7 cellular contexts compared by ENCODE assay signal in the genomic region with DNA sequence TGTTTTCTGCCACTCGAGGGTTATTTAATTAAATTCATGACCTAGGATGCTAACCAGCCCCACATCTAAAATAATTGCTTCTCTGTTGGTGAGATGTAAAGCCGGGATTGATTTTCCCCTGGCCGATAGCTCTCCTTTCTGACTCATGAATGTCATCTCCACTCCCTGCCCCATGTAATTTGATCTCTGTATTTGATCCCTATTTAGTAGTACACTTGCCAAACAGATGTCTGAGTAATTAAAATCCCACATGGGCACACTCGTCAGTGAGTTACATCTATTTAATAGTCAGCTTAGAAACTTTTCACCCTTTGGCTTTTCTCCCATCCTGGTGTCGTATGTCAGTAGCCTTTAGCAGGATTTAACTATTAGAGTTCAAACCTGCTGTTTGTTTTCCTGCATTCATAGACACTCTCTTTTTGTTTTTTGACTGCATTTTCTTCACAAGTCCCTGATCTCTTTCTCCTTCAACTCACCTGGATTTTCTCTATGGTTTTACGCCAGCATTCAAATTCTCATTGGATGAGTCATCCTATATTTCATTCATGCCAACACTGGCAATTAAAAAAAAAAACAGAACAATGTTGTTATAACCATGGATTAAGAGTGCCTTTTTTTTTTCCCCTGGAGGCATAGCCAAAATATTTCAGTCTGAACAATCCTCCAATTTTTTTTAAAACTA.
DNase-seq lines count a peak whose midpoint lies in the region; ATAC-seq and TF ChIP-seq lines count a peak whose summit lies in the region.

No MANE protein-coding gene starts in this region.

- no peak for TF ChIP-seq CTCF in HCT116 (IDR thresholded peaks at IDR 0.05 in 2 of 3, conservative IDR thresholded peaks at IDR 0.05 in 1 of 3; ENCODE audit: borderline replicate concordance in 1 of 3, insufficient read depth in 1 of 3, low read depth in 2 of 3, low read length in 2 of 3)
- no peak for TF ChIP-seq CTCF in epithelial cell of esophagus (IDR thresholded peaks at IDR 0.05; ENCODE audit: insufficient read depth, low read depth, low read length, missing control alignments)

- H3K9ac ChIP-seq in HCT116 (ENCODE audit: low read length) (peak overlapping the region; percentile 55), skeletal muscle satellite cell (ENCODE audit: low read depth, low read length) (peak overlapping the region; percentile 16)

- H3K9me3 ChIP-seq in HCT116 (ENCODE audit: control insufficient read depth in 1 of 2, insufficient read depth in 1 of 2, low read depth in 1 of 2, low read length in 2 of 2) (no peaks in the 10 kb centered on the region), skeletal muscle satellite cell (replicated peaks; ENCODE audit: low read length) (no peaks in the 10 kb centered on the region)

- no peaks in the 10 kb centered on the region for H3K79me2 ChIP-seq in HCT116 (ENCODE audit: insufficient read depth, low read length)

- H3K4me3 ChIP-seq in HCT116 (replicated peaks in 1 of 2; ENCODE audit: low read depth in 1 of 2, low read length in 2 of 2) (peak overlapping the region; percentile 4 to 46; a peak in 3 of 4 replicates), epithelial cell of esophagus (ENCODE audit: low read length) (no peak overlapping the region), skeletal muscle satellite cell (ENCODE audit: low read length) (peak overlapping the region; percentile 13)

- H3K27me3 ChIP-seq in HCT116 (ENCODE audit: insufficient read depth, low read length) (no peaks in the 10 kb centered on the region), skeletal muscle satellite cell (ENCODE audit: control insufficient read depth, insufficient read depth, low read length) (no peaks in the 10 kb centered on the region)

- no peaks in the 10 kb centered on the region for H3K9me2 ChIP-seq in HCT116 (ENCODE audit: insufficient read depth)

- ATAC-seq in HCT116 (peak; percentile 80), GM18519 (IDR thresholded peaks at IDR 0.05; ENCODE audit: low FRiP score, unreplicated experiment) (no peak)

- TF ChIP-seq RAD21 in HCT116 (IDR thresholded peaks at IDR 0.05; ENCODE audit: low read depth), result no peak

- BruUV-seq in HCT116 (replicated peaks; lab: Mats Ljungman, UMichigan), result no TSS peak

- POLR2A ChIA-PET in HCT116 (lab: Charles Lee), result interaction anchor here (1.2 to 2.0 kb wide), 2 partner anchors 9 to 88 kb away, joined by 4 to 5 read pairs; no protein-coding TSS in a partner anchor

- no peak for TF ChIP-seq POLR2A in HCT116 (IDR thresholded peaks at IDR 0.05; ENCODE audit: borderline replicate concordance, extremely low read depth, insufficient read depth, insufficient read length)

- RAD21 ChIA-PET in HCT116 (lab: Charles Lee; ENCODE audit: low non-redundant PET in 1 of 2, low total read pairs in 2 of 2, uncharacterized antibody in 2 of 2, unreplicated experiment in 2 of 2), result no interaction called here

- intact Hi-C loops in HCT116 (cut with micrococcal nuclease), result loop anchor here (5.0 kb wide), 3 partner anchors 111 to 426 kb away; partner anchors contain the start of genes COMMD3 and DNAJC1

- H2AFZ ChIP-seq in HCT116 (ENCODE audit: low read depth, low read length, poor library complexity, severe bottlenecking), result peak overlapping the region; percentile 84

- no peaks in the 10 kb centered on the region for H4K20me1 ChIP-seq in HCT116 (ENCODE audit: insufficient read depth)

- H3K4me1 ChIP-seq in HCT116 (ENCODE audit: control insufficient read depth in 1 of 2, insufficient read depth in 2 of 2, low read length in 2 of 2), result peaks cover 44 to 63% of the 10 kb centered on the region in 2 experiments
- peaks cover 34% of the 10 kb centered on the region for H3K4me1 ChIP-seq in skeletal muscle satellite cell (ENCODE audit: control insufficient read depth, insufficient read depth, low read length)

- peak overlapping the region; percentile 80 for H3K4me2 ChIP-seq in HCT116 (ENCODE audit: low read length)
- peak overlapping the region; percentile 32 for H3K4me2 ChIP-seq in skeletal muscle satellite cell (ENCODE audit: low read length)

- CTCF ChIA-PET in HCT116 (lab: Charles Lee), result no interaction called here

- peak overlapping the region; percentile 92 for H3K27ac ChIP-seq in HCT116 (ENCODE audit: low read depth, low read length)

- peak; percentile 92 for DNase-seq in HCT116 (ENCODE audit: low read depth, low spot score)
- peak; percentile 58 to 92 for DNase-seq in NCI-H524 (lab: John Stamatoyannopoulos, UW)
- peak; percentile 88 for DNase-seq in epithelial cell of esophagus (ENCODE audit: low read depth)
- DNase-seq in SKM-1 (lab: John Stamatoyannopoulos, UW; ENCODE audit: unreplicated experiment), result no peak
- no peak for DNase-seq in activated effector memory CD4-positive, alpha-beta T cell treated with anti-CD3 and anti-CD28 coated beads, Interleukin-2, amount 50 U/mL, for 16 hours

- H3K36me3 ChIP-seq in HCT116 (ENCODE audit: control insufficient read depth in 1 of 2, insufficient read depth in 2 of 2, low read length in 2 of 2) (no peaks in the 10 kb centered on the region), skeletal muscle satellite cell (ENCODE audit: insufficient read depth, low read length) (no peaks in the 10 kb centered on the region)

TF ChIP-seq in HCT116, 20 proteins besides CTCF, POLR2A, EP300 and RAD21:
- TF ChIP-seq CEBPB (IDR thresholded peaks at IDR 0.05; ENCODE audit: low read depth) (peak; percentile 79), SP1 (IDR thresholded peaks at IDR 0.05; ENCODE audit: low read depth) (peak; percentile 68), CBX3 (IDR thresholded peaks at IDR 0.05; ENCODE audit: low read depth) (0 out of 2 replicates have a peak, but pooled peaks have one; percentile 50), EZH2phosphoT487 (IDR thresholded peaks at IDR 0.05; ENCODE audit: borderline replicate concordance) (no peak), SIN3A (IDR thresholded peaks at IDR 0.05; ENCODE audit: low read depth) (peak; percentile 79; the same call in 1 of the 2 replicates), ZNF274 (IDR thresholded peaks at IDR 0.05; ENCODE audit: low read depth, low read length) (no peak), YY1 (IDR thresholded peaks at IDR 0.05; ENCODE audit: extremely low read depth, insufficient replicate concordance, low read depth, low read length) (no peak), ZBTB33 (IDR thresholded peaks at IDR 0.05; ENCODE audit: extremely low read depth, insufficient replicate concordance, low read length) (peak; percentile 70), TCF7L2 (IDR thresholded peaks at IDR 0.05; ENCODE audit: borderline replicate concordance, extremely low read depth, insufficient read depth, insufficient read length) (peak; percentile 89), POLR2AphosphoS5 (IDR thresholded peaks at IDR 0.05; ENCODE audit: low read depth, low read length) (peak; percentile 55; the same call in 1 of the 2 replicates), FOSL1 (IDR thresholded peaks at IDR 0.05; ENCODE audit: low read depth) (peak; percentile 65), EGR1 (IDR thresholded peaks at IDR 0.05; ENCODE audit: low read depth) (peak; percentile 45; the same call in 1 of the 2 replicates), JUND (IDR thresholded peaks at IDR 0.05) (peak; percentile 52)
- TF ChIP-seq, protein P1, sequence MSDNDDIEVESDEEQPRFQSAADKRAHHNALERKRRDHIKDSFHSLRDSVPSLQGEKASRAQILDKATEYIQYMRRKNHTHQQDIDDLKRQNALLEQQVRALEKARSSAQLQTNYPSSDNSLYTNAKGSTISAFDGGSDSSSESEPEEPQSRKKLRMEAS (IDR thresholded peaks at IDR 0.05), result peak; percentile 70

Comparison
In these comparisons a context has a peak if more than half of its experiments do, and no peak if none do; other contexts are left out.
1. DNase-seq: peak in HCT116 (single experiment), NCI-H524 (2 of 2) and epithelial cell of esophagus (single experiment); none in SKM-1 (single experiment) and activated effector memory CD4-positive, alpha-beta T cell treated with anti-CD3 and anti-CD28 coated beads, Interleukin-2, amount 50 U/mL, for 16 hours (single experiment).